In the genomic region with DNA sequence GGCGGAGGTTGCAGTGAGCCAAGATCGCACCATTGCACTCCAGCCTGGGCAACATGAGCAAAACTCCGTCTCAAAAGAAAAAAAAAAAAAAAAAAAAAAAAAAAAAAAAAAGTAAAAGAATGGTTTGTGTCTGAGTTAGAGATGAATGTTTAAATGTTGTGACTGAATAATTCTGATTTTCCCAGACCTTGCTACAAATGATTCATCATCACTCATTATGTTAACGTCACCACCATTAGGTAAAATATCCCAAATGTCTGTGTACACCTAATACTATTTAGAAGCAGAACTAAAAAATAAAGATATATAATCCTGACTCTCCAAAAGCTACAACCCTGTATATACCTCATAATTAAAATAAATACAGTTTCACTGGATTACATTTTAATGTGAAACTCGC, we compare ENCODE assay signal across 24 cellular contexts.
"Had no signal": no experiment of that assay in that cellular context is flagged by ENCODE, and none has a peak within 500 bp of the region (broad histone marks: within the 10 kb centered on the region; RNA-seq: fewer than 3 reads in every experiment).

No MANE protein-coding gene starts in this region.

- H3K27me3 ChIP-seq: suprapubic skin, tibial artery, upper lobe of right lung had no signal

- H3K4me3 ChIP-seq: left ventricle myocardium inferior, lung, mucosa of descending colon, suprapubic skin, tibial artery, upper lobe of right lung had no signal

- H3K36me3 ChIP-seq: left ventricle myocardium inferior, suprapubic skin, tibial artery, upper lobe of right lung had no signal

- ATAC-seq: activated T-helper 17 cell treated with anti-CD3 and anti-CD28 coated beads, Interleukin-2, amount 50 U/mL, for 72 hours; mucosa of descending colon; natural killer cell treated with Interleukin-12 subunit alpha and Interleukin-12 subunit beta and Interleukin-15 and Interleukin-18, amount 100 ng/mL, for 72 hours; right cardiac atrium; upper lobe of right lung had no signal

- H3K4me1 ChIP-seq: left ventricle myocardium inferior, suprapubic skin, tibial artery, upper lobe of right lung had no signal

- H3K27ac ChIP-seq: left ventricle myocardium inferior, suprapubic skin, tibial artery, upper lobe of right lung had no signal

- DNase-seq: activated CD4-positive, alpha-beta memory T cell treated with anti-CD3 and anti-CD28 coated beads for 36 hours; activated CD4-positive, alpha-beta T cell treated with anti-CD3 and anti-CD28 coated beads, Interleukin-2, amount 10 ng/mL, durations not matched to agents 24 days and 14 days; activated CD4-positive, CD25-positive, alpha-beta regulatory T cell treated with anti-CD3 and anti-CD28 coated beads, Interleukin-2, amount 50 U/mL, for 72 hours; activated CD8-positive, alpha-beta memory T cell treated with anti-CD3 and anti-CD28 coated beads, Interleukin-2, amount 50 U/mL, for 4 hours; activated gamma-delta T cell treated with Interleukin-2 at 50 U/mL for 16 hours; activated naive CD4-positive, alpha-beta T cell treated with anti-CD3 and anti-CD28 coated beads, Interleukin-2, amount 50 U/mL, for 16 hours; activated T-cell treated with anti-CD3 and anti-CD28 coated beads, Interleukin-2, amount 50 U/mL, for 24 hours; amniotic stem cell; dermis blood vessel endothelial cell; effector CD8-positive, alpha-beta T cell; foreskin fibroblast; left ventricle myocardium inferior; mucosa of descending colon; right cardiac atrium; stimulated activated CD4-positive, alpha-beta T cell treated with anti-CD3 and anti-CD28 coated beads, Interleukin-15, amount 100 ng/mL, for 24 hours; stimulated activated CD4-positive, alpha-beta T cell treated with anti-CD3 and anti-CD28 coated beads, Interleukin-2, amount 100 ng/mL, for 24 hours; stimulated activated naive CD4-positive, alpha-beta T cell; T-helper 2 cell; tibial artery; upper lobe of right lung had no signal
